In genomic region chr12:67649165-67650126, GRCh38 we compare ENCODE assay signal across 8 cellular contexts. TPM values are rescaled to one million over a fixed set of nuclear protein-coding genes. Genes with fewer than 3 reads are reported as not detected.
DNase-seq lines count a peak whose midpoint lies in the region; ATAC-seq and TF ChIP-seq lines count a peak whose summit lies in the region.

No MANE protein-coding gene starts in this region.

- H4K20me1 ChIP-seq in neural cell (ENCODE audit: insufficient read depth), result no peaks in the 10 kb centered on the region

- H3K27ac ChIP-seq in esophagus squamous epithelium (peak overlapping the region; percentile 90 to 98 (median 95)), neural cell (ENCODE audit: low read length) (peak overlapping the region; percentile 80), urinary bladder (ENCODE audit: low read depth) (peak overlapping the region; percentile 99)

- no peak overlapping the region for H2AFZ ChIP-seq in neural cell (ENCODE audit: low read depth, low read length)

- TF ChIP-seq RAD21 in neural cell (conservative IDR thresholded peaks at IDR 0.05), result no peak

- H3K4me3 ChIP-seq in Jurkat, Clone E6-1 (ENCODE audit: low read length), result peak overlapping the region; percentile 65
- H3K4me3 ChIP-seq in esophagus squamous epithelium (peak overlapping the region; percentile 89 to 100 (median 92)), neural cell (ENCODE audit: low read length) (peak overlapping the region; percentile 89), urinary bladder (ENCODE audit: low read depth, low read length) (peak overlapping the region; percentile 99)

- intact Hi-C loops in esophagus squamous epithelium (cut with DNase I), result no loop called here

- H3K9ac ChIP-seq in ES-I3 (ENCODE audit: low read depth, low read length) (peak overlapping the region; percentile 88), neural cell (ENCODE audit: low read length) (peak overlapping the region; percentile 96)

- no peaks in the 10 kb centered on the region for H3K9me2 ChIP-seq in neural cell (ENCODE audit: insufficient read depth, low read length)

- peaks cover 4% of the 10 kb centered on the region; the same call in 1 of the 2 replicates for H3K36me3 ChIP-seq in ES-I3 (ENCODE audit: insufficient read depth, low read length)
- H3K36me3 ChIP-seq in esophagus squamous epithelium, result no peaks in the 10 kb centered on the region
- peaks cover 9% of the 10 kb centered on the region for H3K36me3 ChIP-seq in neural cell (ENCODE audit: insufficient read depth, low read length)
- H3K36me3 ChIP-seq in urinary bladder (ENCODE audit: insufficient read depth), result no peaks in the 10 kb centered on the region

- H3K27me3 ChIP-seq in esophagus squamous epithelium (no peaks in the 10 kb centered on the region), neural cell (ENCODE audit: insufficient read depth, low read depth, low read length) (no peaks in the 10 kb centered on the region)

- no peak for TF ChIP-seq POLR2A in esophagus squamous epithelium (IDR thresholded peaks at IDR 0.05)

- H3K79me2 ChIP-seq in neural cell (replicated peaks; ENCODE audit: insufficient read depth, low read length), result peaks cover 53% of the 10 kb centered on the region

- H3K4me1 ChIP-seq in ES-I3 (ENCODE audit: insufficient read depth, low read length) (peaks cover 10% of the 10 kb centered on the region), esophagus squamous epithelium (peaks cover 0 to 79% (median 28%) of the 10 kb centered on the region in 3 donors), urinary bladder (ENCODE audit: insufficient read depth) (peaks cover 1% of the 10 kb centered on the region)

- peak overlapping the region; percentile 87 for H3K4me2 ChIP-seq in neural cell (ENCODE audit: low read length)

- H3K9me3 ChIP-seq in ES-I3 (ENCODE audit: control insufficient read depth, insufficient read depth, low read length), result no peaks in the 10 kb centered on the region
- H3K9me3 ChIP-seq in esophagus squamous epithelium, result no peaks in the 10 kb centered on the region
- no peaks in the 10 kb centered on the region for H3K9me3 ChIP-seq in neural cell (ENCODE audit: low read length)

- no peaks in the 10 kb centered on the region for H3F3A ChIP-seq in neural cell (ENCODE audit: insufficient read depth, low read length, poor library complexity, severe bottlenecking)

- DNase-seq in Jurkat, Clone E6-1 (ENCODE audit: low read depth, low spot score), result no peak
- DNase-seq in activated T-cell treated with anti-CD3 and anti-CD28 coated beads for 48 hours (ENCODE audit: low read depth) (peak; percentile 31), esophagus squamous epithelium (lab: John Stamatoyannopoulos, UW) (no peak), NCI-H187 treated with DMSO at 0.1 percent for 48 hours (lab: John Stamatoyannopoulos, UW) (no peak)

- TF ChIP-seq CTCF in esophagus squamous epithelium (IDR thresholded peaks at IDR 0.05) (no peak), neural cell (IDR thresholded peaks at IDR 0.05; ENCODE audit: poor library complexity, severe bottlenecking) (no peak)

- TF ChIP-seq EP300 in neural cell (conservative IDR thresholded peaks at IDR 0.05; ENCODE audit: poor library complexity, severe bottlenecking), result no peak

- 0 to 2% methylated on average over 1 to 8 of the region's 112 CpGs for WGBS in esophagus squamous epithelium, 2 donors
- WGBS in urinary bladder, result under 1% methylated on average over 112 of the region's 112 CpGs

- ATAC-seq in GM21576 (IDR thresholded peaks at IDR 0.05; ENCODE audit: unreplicated experiment), result peak; percentile 22

TF ChIP-seq in neural cell, 6 proteins besides CTCF, POLR2A, EP300 and RAD21:
- TF ChIP-seq SMC3 (conservative IDR thresholded peaks at IDR 0.05; ENCODE audit: poor library complexity) (peak; percentile 27), MXI1 (conservative IDR thresholded peaks at IDR 0.05; ENCODE audit: poor library complexity, severe bottlenecking) (peak; percentile 64), TAF1 (IDR thresholded peaks at IDR 0.05; ENCODE audit: low read depth) (no peak), POLR2AphosphoS5 (IDR thresholded peaks at IDR 0.05) (peak; percentile 25)

RNA-seq across cellular contexts. Expression of gene DYRK2, which starts 0.9 kb away (rescaled TPM):
- 15.1 TPM for polyA plus RNA-seq in Jurkat, Clone E6-1 (2012; ENCODE audit: insufficient read depth, insufficient read length)
- 10 to 100 TPM; 14.9 to 22.1 (median 15.7) TPM for total RNA-seq in esophagus squamous epithelium
- 47.9 and 50.6 TPM in 2 replicates for polyA plus RNA-seq in neural cell
- 122 and 141 TPM in 2 replicates for polyA minus RNA-seq in neural cell
- 40.9 TPM for total RNA-seq in urinary bladder
- polyA plus RNA-seq in urinary bladder, result 12.0 TPM
